Comparison of ENCODE assay signal across 8 cellular contexts in the genomic region with DNA sequence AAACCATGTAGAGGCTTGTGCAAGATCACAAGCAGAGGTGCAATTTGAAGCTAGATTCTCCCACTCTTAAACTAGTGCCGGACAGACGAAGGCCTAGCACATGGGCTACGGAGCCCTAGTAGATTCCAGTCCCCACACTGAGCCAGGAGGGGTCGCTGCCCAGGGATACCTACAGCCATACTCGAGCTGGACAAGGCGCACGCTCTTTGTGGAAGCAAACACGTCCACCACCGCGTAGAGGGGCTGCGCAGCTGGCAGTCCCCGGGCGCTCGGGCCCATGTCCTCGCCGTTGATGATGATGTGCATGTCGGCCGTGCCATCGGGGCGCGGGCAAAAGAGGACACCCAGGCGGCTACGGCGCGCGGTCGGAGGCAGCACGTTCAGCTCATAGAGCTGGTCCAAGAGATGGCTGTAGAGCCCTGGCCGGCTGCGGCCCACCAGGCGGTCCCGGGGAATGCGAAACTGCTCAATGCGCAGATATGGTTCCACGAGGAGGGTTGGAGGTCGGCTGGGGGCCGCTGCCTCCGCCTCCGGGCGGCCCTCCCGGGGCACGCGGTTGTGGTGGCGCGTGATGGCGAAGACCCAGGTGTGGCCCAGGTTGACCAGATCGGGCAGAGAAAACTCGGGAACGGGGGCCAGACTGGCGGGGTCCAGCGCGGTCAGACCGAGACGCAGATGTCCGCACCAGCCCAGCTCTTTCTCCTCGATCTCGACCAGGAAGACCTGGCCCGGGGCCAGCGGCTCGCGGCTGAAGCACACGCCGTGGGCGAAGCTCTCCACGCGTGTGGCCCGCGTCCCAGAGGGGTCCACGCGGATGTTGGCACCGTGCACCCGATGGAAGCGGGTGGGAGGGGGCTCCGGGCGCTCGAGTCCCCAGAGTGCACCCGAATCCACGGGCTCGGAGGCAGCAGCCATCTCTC. TPM values are rescaled to one million over a fixed set of nuclear protein-coding genes. Genes with fewer than 3 reads are reported as not detected.
DNase-seq lines count a peak whose midpoint lies in the region; ATAC-seq and TF ChIP-seq lines count a peak whose summit lies in the region.

No MANE protein-coding gene starts in this region.

- peak overlapping the region; percentile 49 for H3K9ac ChIP-seq in mammary epithelial cell (ENCODE audit: insufficient read depth, low read length)
- H3K9ac ChIP-seq in iPS-18a (ENCODE audit: low read length) = peak overlapping the region; percentile 63

- peaks cover 31% of the 10 kb centered on the region for H3K4me1 ChIP-seq in mammary epithelial cell (ENCODE audit: insufficient read depth, low read length)
- H3K4me1 ChIP-seq in iPS-18a (ENCODE audit: control insufficient read depth, low read depth, low read length) = no peaks in the 10 kb centered on the region

- CTCF ChIA-PET in mammary epithelial cell (lab: Charles Lee; ENCODE audit: low non-redundant PET) = no interaction called here

- peaks cover 4% of the 10 kb centered on the region for H3K79me2 ChIP-seq in mammary epithelial cell (ENCODE audit: insufficient read depth, low read length)

- no TSS peak for BruUV-seq in mammary epithelial cell (replicated peaks; lab: Mats Ljungman, UMichigan)

- DNase-seq in HuH-7 (ENCODE audit: low spot score) = peak; percentile 95
- DNase-seq in SW480 (ENCODE audit: low spot score) = peak; percentile 68
- no peak for DNase-seq in mammary epithelial cell
- peak; percentile 91 for DNase-seq in sciatic nerve (ENCODE audit: low spot score)
- no peak for DNase-seq in SIG-M5 (lab: John Stamatoyannopoulos, UW)

- H3K27me3 ChIP-seq in mammary epithelial cell (ENCODE audit: insufficient read depth, low read length) (no peaks in the 10 kb centered on the region), iPS-18a (ENCODE audit: control insufficient read depth, insufficient read depth, low read length) (no peaks in the 10 kb centered on the region)

- intact Hi-C loops in mammary epithelial cell (cut with micrococcal nuclease) = loop anchor here (2.0 to 5.0 kb wide), 2 partner anchors 66 to 82 kb away; a partner anchor contains a TSS
- intact Hi-C loops in sciatic nerve (cut with DNase I) = loop anchor here (10.0 kb wide), 1 partner anchor 64 kb away; no protein-coding TSS in a partner anchor

- TF ChIP-seq CTCF in 22Rv1 (IDR thresholded peaks at IDR 0.05) = peak; percentile 46
- TF ChIP-seq CTCF in mammary epithelial cell (conservative IDR thresholded peaks at IDR 0.05 in 1 of 2, IDR thresholded peaks at IDR 0.05 in 1 of 2; ENCODE audit: extremely low read depth in 1 of 2, insufficient read depth in 1 of 2, low read depth in 1 of 2, low read length in 2 of 2) = peak; percentile 25 to 53

- no peaks in the 10 kb centered on the region for H3K9me3 ChIP-seq in mammary epithelial cell (replicated peaks; ENCODE audit: insufficient read depth, low read length)
- H3K9me3 ChIP-seq in iPS-18a (ENCODE audit: control insufficient read depth, low read depth, low read length) = no peaks in the 10 kb centered on the region

- H3K36me3 ChIP-seq in mammary epithelial cell (ENCODE audit: insufficient read depth, low read length) (no peaks in the 10 kb centered on the region), iPS-18a (ENCODE audit: control insufficient read depth, low read depth, low read length) (peaks cover 13% of the 10 kb centered on the region)

- WGBS in mammary epithelial cell (ENCODE audit: low coverage, missing lambda C conversion rate) = 16% methylated on average over 14 of the region's 79 CpGs

- H3K4me3 ChIP-seq in mammary epithelial cell (replicated peaks in 1 of 3; ENCODE audit: insufficient read depth in 1 of 3, low read depth in 2 of 3, low read length in 3 of 3) (peak overlapping the region; percentile 75 to 93 (median 89)), iPS-18a (ENCODE audit: low read length) (peak overlapping the region; percentile 77)

- in situ Hi-C loops in mammary epithelial cell (cut with MboI; ENCODE audit: low sequenced_read_pairs in 2 of 2) = no loop called here

- peak overlapping the region; percentile 99 for H2AFZ ChIP-seq in mammary epithelial cell (ENCODE audit: low read depth, low read length)

- H3K4me2 ChIP-seq in mammary epithelial cell (ENCODE audit: insufficient read depth, low read depth, low read length) = peak overlapping the region; percentile 100

- ATAC-seq in GM18505 (IDR thresholded peaks at IDR 0.05; ENCODE audit: unreplicated experiment) = peak; percentile 11
- peak; percentile 90 for ATAC-seq in sciatic nerve

- H4K20me1 ChIP-seq in mammary epithelial cell (ENCODE audit: insufficient read depth, low read length) = no peaks in the 10 kb centered on the region

- TF ChIP-seq POLR2A in GM18505 (IDR thresholded peaks at IDR 0.05; ENCODE audit: borderline replicate concordance, extremely low read depth, insufficient read depth, insufficient read length) = no peak

- dilution Hi-C loops in mammary epithelial cell (cut with HindIII; ENCODE audit: low sequenced_read_pairs) = loop anchor here (5.0 kb wide), 2 partner anchors 52 to 83 kb away; no protein-coding TSS in a partner anchor

- peak overlapping the region; percentile 62 for H3K27ac ChIP-seq in 22Rv1
- H3K27ac ChIP-seq in mammary epithelial cell (ENCODE audit: insufficient read depth, low read depth, low read length) = no peak overlapping the region
- no peak overlapping the region for H3K27ac ChIP-seq in iPS-18a (ENCODE audit: low read length)

RNA-seq across cellular contexts. Expression of a gene that starts 0.7 kb away (rescaled TPM):
- total RNA-seq in mammary epithelial cell = 1 to 10 TPM; 2.1 to 3.3 TPM
- 0.36 TPM for polyA plus RNA-seq in mammary epithelial cell
- polyA minus RNA-seq in mammary epithelial cell = not detected
- total RNA-seq in sciatic nerve = 8.9 TPM

RNA-seq across cellular contexts. Expression of a gene that starts 0.8 kb away (rescaled TPM):
- total RNA-seq in mammary epithelial cell (10 to 100 TPM; 32.5 to 68.8 TPM), sciatic nerve (87.4 TPM)
- polyA plus RNA-seq in mammary epithelial cell = 96.7 TPM
- polyA minus RNA-seq in mammary epithelial cell = 96.8 TPM

RNA-seq across cellular contexts. Expression of a gene that starts 2.9 kb away (rescaled TPM):
- total RNA-seq in mammary epithelial cell (1 to 10 TPM in 1 of 2 donors, under 1 TPM in 1; 0.99 to 1.2 TPM), sciatic nerve (2.8 TPM)
- polyA plus RNA-seq in mammary epithelial cell = 0.19 TPM
- not detected for polyA minus RNA-seq in mammary epithelial cell

RNA-seq across cellular contexts. Expression of a gene that starts 9.3 kb away (rescaled TPM):
- total RNA-seq in mammary epithelial cell (1 to 10 TPM; 9.5 to 9.8 TPM), sciatic nerve (8.1 TPM)
- polyA plus RNA-seq in mammary epithelial cell = 5.3 TPM
- 27.5 TPM for polyA minus RNA-seq in mammary epithelial cell

RNA-seq across cellular contexts. Expression of a gene that starts 21.6 kb away (rescaled TPM):
- total RNA-seq in mammary epithelial cell (10 to 100 TPM in 1 of 2 donors, 1 to 10 TPM in 1; 7.2 to 17.7 TPM), sciatic nerve (95.4 TPM)
- polyA plus RNA-seq in mammary epithelial cell = 6.7 TPM
- polyA minus RNA-seq in mammary epithelial cell = 1.4 TPM

Comparison
In these comparisons a context has a peak if more than half of its experiments do, and no peak if none do; other contexts are left out.
1. DNase-seq: peak in HuH-7 (single experiment), SW480 (single experiment) and sciatic nerve (single experiment); none in mammary epithelial cell (single experiment) and SIG-M5 (single experiment).